21 cellular contexts compared by ENCODE assay signal in the genomic region with DNA sequence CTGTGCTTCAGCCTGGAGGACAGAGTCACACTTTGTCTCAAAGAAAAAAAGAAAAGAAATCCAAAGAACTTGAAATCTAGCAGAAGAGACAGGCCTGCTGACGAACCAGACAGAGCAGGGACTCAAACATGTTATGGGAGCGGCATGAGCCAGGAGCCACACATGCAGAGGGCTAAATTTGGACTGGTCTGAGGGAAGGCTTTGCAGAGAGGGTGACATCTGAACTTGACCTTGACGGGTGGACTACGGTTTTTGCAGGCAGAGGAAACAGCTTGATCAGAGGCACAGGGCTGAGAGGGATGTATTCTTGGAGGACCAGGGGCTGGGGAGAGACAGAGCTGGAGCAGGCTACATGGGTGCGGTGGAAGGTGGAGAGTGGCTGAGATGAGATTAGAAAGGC. TPM values are rescaled to one million over a fixed set of nuclear protein-coding genes. Genes with fewer than 3 reads are reported as not detected.
DNase-seq lines count a peak whose midpoint lies in the region; ATAC-seq and TF ChIP-seq lines count a peak whose summit lies in the region.
"Had no signal": no experiment of that assay in that cellular context is flagged by ENCODE, and none has a peak within 500 bp of the region (broad histone marks: within the 10 kb centered on the region; RNA-seq: fewer than 3 reads in every experiment).

No MANE protein-coding gene starts in this region.

- no peak for TF ChIP-seq CTCF in neural crest cell (conservative IDR thresholded peaks at IDR 0.05)

- H3K23ac ChIP-seq in neuronal stem cell (ENCODE audit: low read depth, low read length, poor library complexity): no peak overlapping the region

- no peak overlapping the region for H2BK5ac ChIP-seq in neuronal stem cell (ENCODE audit: low read length)

- H3K4me1 Mint-ChIP-seq in T-helper 17 cell (peaks cover 5% of the 10 kb centered on the region), neural crest cell (peaks cover 31% of the 10 kb centered on the region)
- H3K4me1 Mint-ChIP-seq: CD4-positive, alpha-beta memory T cell; IgD-negative memory B cell had no signal

- H3K4me3 Mint-ChIP-seq in T-helper 17 cell: no peak overlapping the region
- H3K4me3 Mint-ChIP-seq in neural crest cell: no peak overlapping the region
- H3K4me3 Mint-ChIP-seq: CD4-positive, alpha-beta memory T cell; HFFc6; IgD-negative memory B cell had no signal

- no peak overlapping the region for H3K9ac ChIP-seq in neuronal stem cell (ENCODE audit: low read depth, low read length, poor library complexity)
- H3K9ac ChIP-seq: BLaER1 had no signal

- no peak overlapping the region for H2AK5ac ChIP-seq in neuronal stem cell (ENCODE audit: low read depth, low read length)

- no peak overlapping the region for H2BK12ac ChIP-seq in neuronal stem cell (ENCODE audit: low read length)

- no peak overlapping the region for H3K4me3 ChIP-seq in neuronal stem cell (ENCODE audit: low read length in 2 of 2)
- H3K4me3 ChIP-seq: BLaER1 had no signal

- no peak overlapping the region for H2BK120ac ChIP-seq in neuronal stem cell (ENCODE audit: low read depth, low read length)

- H2AFZ ChIP-seq in neuronal stem cell (ENCODE audit: low read length): no peak overlapping the region

- H4K8ac ChIP-seq in neuronal stem cell (ENCODE audit: low read depth, low read length): no peak overlapping the region

- H3K9me3 ChIP-seq in T-helper 17 cell (ENCODE audit: control insufficient read depth, low read length, poor library complexity, severe bottlenecking) (no peaks in the 10 kb centered on the region), neuronal stem cell (replicated peaks in 1 of 2; ENCODE audit: control insufficient read depth in 2 of 2, insufficient read depth in 1 of 2, low read depth in 1 of 2, low read length in 2 of 2) (no peaks in the 10 kb centered on the region)
- H3K9me3 ChIP-seq: BLaER1 had no signal

- H2BK15ac ChIP-seq in neuronal stem cell (ENCODE audit: low read length): no peak overlapping the region

- no peak overlapping the region for H3K4me2 ChIP-seq in neuronal stem cell (ENCODE audit: insufficient read depth, low read length, poor library complexity, severe bottlenecking)
- H3K4me2 ChIP-seq: BLaER1 had no signal

- peaks cover 2% of the 10 kb centered on the region for H3K9me3 Mint-ChIP-seq in neural crest cell
- H3K9me3 Mint-ChIP-seq: HFFc6 had no signal

- intact Hi-C loops in Right ventricle myocardium superior (cut with DNase I) (no loop called here), cardiac septum (cut with DNase I) (no loop called here), left cardiac atrium (cut with DNase I) (no loop called here)

- H3K27ac ChIP-seq in neuronal stem cell (replicated peaks; ENCODE audit: low read length): no peak overlapping the region
- H3K27ac ChIP-seq: BLaER1 had no signal

- H3K14ac ChIP-seq in neuronal stem cell (ENCODE audit: low read length): no peak overlapping the region

- no peaks in the 10 kb centered on the region for H3K4me1 ChIP-seq in neuronal stem cell (ENCODE audit: control insufficient read depth in 2 of 2, insufficient read depth in 1 of 2, low read depth in 1 of 2, low read length in 2 of 2)

- H3K36me3 ChIP-seq in neuronal stem cell (replicated peaks in 1 of 2; ENCODE audit: control insufficient read depth in 2 of 2, insufficient read depth in 2 of 2, low read length in 2 of 2): no peaks in the 10 kb centered on the region
- H3K36me3 ChIP-seq: BLaER1 had no signal

- no peak overlapping the region for H4K91ac ChIP-seq in neuronal stem cell (ENCODE audit: low read depth, low read length, poor library complexity)

- peaks cover 0 to 7% (median 0%) of the 10 kb centered on the region in 3 experiments for H3K27me3 ChIP-seq in neuronal stem cell (ENCODE audit: control insufficient read depth in 3 of 3, insufficient read depth in 3 of 3, low read depth in 1 of 3, low read length in 3 of 3)
- H3K27me3 ChIP-seq: BLaER1 had no signal

- H3K79me1 ChIP-seq in neuronal stem cell (ENCODE audit: low read depth, low read length): no peaks in the 10 kb centered on the region

- peaks cover 62% of the 10 kb centered on the region for H3K27me3 Mint-ChIP-seq in T-helper 17 cell
- H3K27me3 Mint-ChIP-seq in neural crest cell (ENCODE audit: low read depth): peaks cover 9% of the 10 kb centered on the region

- DNase-seq in Right ventricle myocardium superior (no peak), cardiac septum (ENCODE audit: low spot score) (no peak), T-helper 17 cell (no peak), left cardiac atrium (no peak), neural crest cell (ENCODE audit: low read depth, low spot score) (no peak), neuronal stem cell (ENCODE audit: low spot score) (no peak)
- DNase-seq: 8988T; CD4-positive, alpha-beta memory T cell; DMS79 treated with DMSO at 0.1 percent for 48 hours; GF-D8; GOT3; H7; HFFc6 had no signal

- no peak overlapping the region for H3K18ac ChIP-seq in neuronal stem cell (ENCODE audit: low read length)

- H3K27ac Mint-ChIP-seq in T-helper 17 cell (peak overlapping the region; percentile 34), neural crest cell (ENCODE audit: unreplicated experiment) (peak overlapping the region; percentile 52)
- H3K27ac Mint-ChIP-seq: CD14-positive monocyte; CD4-positive, alpha-beta memory T cell; HFFc6 had no signal

- WGBS in neuronal stem cell (ENCODE audit: extremely low coverage in 2 of 2, insufficient read length in 2 of 2, insufficient replicate concordance in 1 of 2), 2 donors: no CpG with 5 or more reads among the region's 5 CpGs

- ATAC-seq in Right ventricle myocardium superior (ENCODE audit: poor library complexity): peak; percentile 88
- no peak for ATAC-seq in T-helper 17 cell
- peak; percentile 41 to 60 for ATAC-seq in left cardiac atrium
- ATAC-seq in GM21576 (IDR thresholded peaks at IDR 0.05; ENCODE audit: unreplicated experiment): no peak
- ATAC-seq in HG02763 (IDR thresholded peaks at IDR 0.05; ENCODE audit: unreplicated experiment): no peak
- ATAC-seq: HCT116 had no signal

- H3K4ac ChIP-seq in neuronal stem cell (ENCODE audit: low read length): no peak overlapping the region

- H3K36me3 Mint-ChIP-seq in T-helper 17 cell (ENCODE audit: low read depth): peaks cover 2% of the 10 kb centered on the region
- no peaks in the 10 kb centered on the region for H3K36me3 Mint-ChIP-seq in neural crest cell (ENCODE audit: low read depth)
- H3K36me3 Mint-ChIP-seq: CD14-positive monocyte; CD4-positive, alpha-beta memory T cell; IgD-negative memory B cell had no signal

RNA-seq across cellular contexts. Expression of gene SLC24A4, which starts 20.5 kb away (rescaled TPM):
- total RNA-seq in Right ventricle myocardium superior (0.27 TPM), cardiac septum (not detected), T-helper 17 cell (1 to 10 TPM in 1 of 2 donors, under 1 TPM in 1; 0.55 to 2.0 TPM), left cardiac atrium (under 1 TPM; 0.26 to 0.53 TPM), neural crest cell (0.26 TPM in 1 of 2 replicates, not detected in the other)
- polyA plus RNA-seq in neuronal stem cell (2013, experiment 1 of 2): 0.03 TPM
- polyA plus RNA-seq in neuronal stem cell (2013, experiment 2 of 2): 0.04 TPM
- total RNA-seq: CD4-positive, alpha-beta memory T cell; HepG2; HFFc6 had no signal
- polyA plus RNA-seq: AG04450; CD4-positive, alpha-beta memory T cell; HepG2; IgD-negative memory B cell had no signal

Comparison
In these comparisons a context has a peak if more than half of its experiments do, and no peak if none do; other contexts are left out.
1. ATAC-seq: peak in Right ventricle myocardium superior (single experiment) and left cardiac atrium (2 of 2); none in T-helper 17 cell (single experiment), GM21576 (single experiment) and HG02763 (single experiment).